12 cellular contexts compared by ENCODE assay signal in the genomic region with DNA sequence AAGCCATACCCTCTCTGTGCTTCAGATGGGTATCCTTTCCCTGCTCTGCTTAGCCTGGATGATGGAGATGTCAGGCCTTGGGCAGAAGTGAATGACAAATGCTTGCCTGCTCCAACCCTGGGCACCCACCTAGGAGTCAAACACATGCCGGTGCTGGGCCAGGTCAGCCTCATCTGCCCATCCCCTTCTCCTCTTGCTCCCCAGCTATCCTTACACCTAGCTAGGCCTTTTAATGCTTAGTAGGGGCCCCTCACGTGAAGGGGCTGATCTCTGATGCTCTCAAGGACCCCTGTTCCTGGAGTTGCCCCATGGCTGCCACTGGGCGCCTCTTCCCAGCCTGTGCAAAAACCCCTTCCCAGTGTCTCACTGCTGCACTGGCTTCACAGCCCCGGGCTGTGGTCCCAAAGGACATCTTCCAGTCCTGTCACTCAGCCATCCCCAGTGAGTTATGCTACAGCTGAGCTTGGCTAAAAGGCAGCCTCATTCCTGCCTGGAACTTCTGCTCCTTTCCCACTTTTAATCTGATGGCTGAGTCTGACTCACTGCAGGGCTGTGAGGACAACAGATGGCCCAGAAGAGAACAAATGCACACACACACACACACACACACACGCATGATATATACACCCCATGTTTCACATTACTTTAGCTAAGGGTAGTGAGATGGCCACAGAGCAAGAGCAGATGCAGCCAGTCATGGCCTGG. TPM values are rescaled to one million over a fixed set of nuclear protein-coding genes. Genes with fewer than 3 reads are reported as not detected.
A peak's percentile ranks its signal among the peaks of the same experiment; 100 is the strongest.
DNase-seq lines count a peak whose midpoint lies in the region; ATAC-seq and TF ChIP-seq lines count a peak whose summit lies in the region.
"Had no signal": no experiment of that assay in that cellular context is flagged by ENCODE, and none has a peak within 500 bp of the region (broad histone marks: within the 10 kb centered on the region; RNA-seq: fewer than 3 reads in every experiment).

No MANE protein-coding gene starts in this region.

- H3K27ac Mint-ChIP-seq in activated CD4-positive, alpha-beta T cell treated with anti-CD3 and anti-CD28 coated beads, Interleukin-2, amount 10 ng/mL, durations not matched to agents 24 days and 14 days = no peak overlapping the region
- H3K27ac Mint-ChIP-seq: B cell had no signal

- peaks cover 22% of the 10 kb centered on the region for H3K4me1 Mint-ChIP-seq in activated CD4-positive, alpha-beta T cell treated with anti-CD3 and anti-CD28 coated beads, Interleukin-2, amount 10 ng/mL, durations not matched to agents 24 days and 14 days

- peak overlapping the region; percentile 49 for H3K27ac ChIP-seq in PC-3 (ENCODE audit: low read length)
- no peak overlapping the region for H3K27ac ChIP-seq in tibial nerve

- no peak for TF ChIP-seq EP300 in tibial nerve (IDR thresholded peaks at IDR 0.05)

- POLR2A ChIA-PET in PC-3 (lab: Charles Lee; ENCODE audit: unreplicated experiment) = no interaction called here

- H2AFZ ChIP-seq in PC-3 (ENCODE audit: low read length) = no peak overlapping the region

- BruUV-seq in PC-3 (replicated peaks; lab: Mats Ljungman, UMichigan) = no TSS peak

- no peak for TF ChIP-seq CTCF in PC-3 (conservative IDR thresholded peaks at IDR 0.05; ENCODE audit: low read depth, low read length)
- TF ChIP-seq CTCF in tibial nerve (IDR thresholded peaks at IDR 0.05) = no peak

- intact Hi-C loops in activated CD4-positive, alpha-beta T cell treated with anti-CD3 and anti-CD28 coated beads, Interleukin-2, amount 10 ng/mL, durations not matched to agents 24 days and 14 days (cut with micrococcal nuclease) = no loop called here
- intact Hi-C loops in PC-3 (cut with micrococcal nuclease) = loop anchor here (1.0 kb wide), 1 partner anchor 15 kb away; no protein-coding TSS in a partner anchor

- peak; percentile 41 for ATAC-seq in PC-3
- ATAC-seq in GM21737 (IDR thresholded peaks at IDR 0.05; ENCODE audit: unreplicated experiment) = no peak

- no peaks in the 10 kb centered on the region for H3K27me3 Mint-ChIP-seq in activated CD4-positive, alpha-beta T cell treated with anti-CD3 and anti-CD28 coated beads, Interleukin-2, amount 10 ng/mL, durations not matched to agents 24 days and 14 days
- H3K27me3 Mint-ChIP-seq: B cell had no signal

- H3K9me3 ChIP-seq in PC-3 (ENCODE audit: low read length) (no peaks in the 10 kb centered on the region), tibial nerve (peaks cover 0 to under 1% (median 0%) of the 10 kb centered on the region in 4 donors)
- H3K9me3 ChIP-seq: upper lobe of left lung had no signal

- no peaks in the 10 kb centered on the region for H3K9me2 ChIP-seq in PC-3 (replicated peaks; ENCODE audit: low read length)

- H4K20me1 ChIP-seq in PC-3 (ENCODE audit: low read length) = no peaks in the 10 kb centered on the region

- H3K36me3 ChIP-seq in PC-3 (ENCODE audit: low read depth, low read length) = 0 out of 2 replicates have a peak, but pooled peaks cover 2% of the 10 kb centered on the region
- H3K36me3 ChIP-seq in tibial nerve = peaks cover 0 to 5% (median 0%) of the 10 kb centered on the region in 3 donors
- H3K36me3 ChIP-seq: upper lobe of left lung had no signal

- peaks cover 5% of the 10 kb centered on the region for H3F3A ChIP-seq in PC-3 (ENCODE audit: low read length, unreplicated experiment)

- H3K36me3 Mint-ChIP-seq in activated CD4-positive, alpha-beta T cell treated with anti-CD3 and anti-CD28 coated beads, Interleukin-2, amount 10 ng/mL, durations not matched to agents 24 days and 14 days (ENCODE audit: low read depth) = peaks cover 13% of the 10 kb centered on the region

- H3K79me2 ChIP-seq in PC-3 (ENCODE audit: low read length) = no peaks in the 10 kb centered on the region

- H3K9ac ChIP-seq in PC-3 (ENCODE audit: low read length) = no peak overlapping the region

- no peak for TF ChIP-seq POLR2A in tibial nerve (IDR thresholded peaks at IDR 0.05)

- no peak overlapping the region for H3K4me3 Mint-ChIP-seq in activated CD4-positive, alpha-beta T cell treated with anti-CD3 and anti-CD28 coated beads, Interleukin-2, amount 10 ng/mL, durations not matched to agents 24 days and 14 days
- H3K4me3 Mint-ChIP-seq: B cell had no signal

- DNase-seq in activated CD4-positive, alpha-beta T cell treated with anti-CD3 and anti-CD28 coated beads, Interleukin-2, amount 10 ng/mL, durations not matched to agents 24 days and 14 days = peak; percentile 48
- no peak for DNase-seq in activated CD4-positive, alpha-beta T cell treated with anti-CD3 and anti-CD28 coated beads, Interleukin-2, amount 50 U/mL, for 48 hours
- DNase-seq in PC-3 (peak; percentile 45), fibroblast of gingiva (ENCODE audit: low read depth) (peak; percentile 54), retina (peak; percentile 35), glomerular visceral epithelial cell (ENCODE audit: extremely low spot score) (no peak), tibial nerve (ENCODE audit: low spot score in 2 of 2) (no peak)
- DNase-seq: GDM1, NCI-H146 had no signal

- no peaks in the 10 kb centered on the region for H3K27me3 ChIP-seq in PC-3 (ENCODE audit: low read length)
- no peaks in the 10 kb centered on the region for H3K27me3 ChIP-seq in tibial nerve
- H3K27me3 ChIP-seq: upper lobe of left lung had no signal

- H3K4me3 ChIP-seq in PC-3 (ENCODE audit: low read length) = no peak overlapping the region
- no peak overlapping the region for H3K4me3 ChIP-seq in tibial nerve
- H3K4me3 ChIP-seq: upper lobe of left lung had no signal

- H3K4me1 ChIP-seq in PC-3 (ENCODE audit: insufficient read depth, low read length) (peaks cover 24% of the 10 kb centered on the region), tibial nerve (peaks cover 0 to 23% (median 5%) of the 10 kb centered on the region in 4 donors)

- CTCF ChIA-PET in PC-3 (lab: Charles Lee) = no interaction called here

- 80 to 83% methylated on average over 5 of the region's 5 CpGs for WGBS in tibial nerve, 2 donors

- no peak overlapping the region for H3K4me2 ChIP-seq in PC-3 (ENCODE audit: low read length)

- H3K9me3 Mint-ChIP-seq in activated CD4-positive, alpha-beta T cell treated with anti-CD3 and anti-CD28 coated beads, Interleukin-2, amount 10 ng/mL, durations not matched to agents 24 days and 14 days = no peaks in the 10 kb centered on the region

RNA-seq across cellular contexts. Expression of gene SDCBP2, which starts 12.8 kb away (rescaled TPM):
- total RNA-seq in activated CD4-positive, alpha-beta T cell treated with anti-CD3 and anti-CD28 coated beads, Interleukin-2, amount 10 ng/mL, durations not matched to agents 24 days and 14 days = 2.0 and 3.0 TPM in 2 replicates
- total RNA-seq in PC-3 (2014; rRNA removed) (14.4 and 25.5 TPM in 2 replicates), tibial nerve (1 to 10 TPM; 1.9 to 4.2 (median 2.9) TPM)

RNA-seq across cellular contexts. Expression of gene FKBP1A, which starts 51.1 kb away (rescaled TPM):
- total RNA-seq in activated CD4-positive, alpha-beta T cell treated with anti-CD3 and anti-CD28 coated beads, Interleukin-2, amount 10 ng/mL, durations not matched to agents 24 days and 14 days = 291 and 292 TPM in 2 replicates
- total RNA-seq in PC-3 (2014; rRNA removed) (178 and 198 TPM in 2 replicates), tibial nerve (100 to 1,000 TPM in 3 of 4 donors, 10 to 100 TPM in 1; 92.2 to 172 (median 130) TPM)

Comparison
In these comparisons a context has a peak if more than half of its experiments do, and no peak if none do; other contexts are left out.
1. DNase-seq: peak in activated CD4-positive, alpha-beta T cell treated with anti-CD3 and anti-CD28 coated beads, Interleukin-2, amount 10 ng/mL, durations not matched to agents 24 days and 14 days (single experiment), PC-3 (single experiment), fibroblast of gingiva (single experiment) and retina (single experiment); none in activated CD4-positive, alpha-beta T cell treated with anti-CD3 and anti-CD28 coated beads, Interleukin-2, amount 50 U/mL, for 48 hours (0 of 2), glomerular visceral epithelial cell (single experiment) and tibial nerve (0 of 2).